ENCODE assay signal across 20 cellular contexts in genomic region chr5:137481596-137481995, GRCh38. TPM values are rescaled to one million over a fixed set of nuclear protein-coding genes. Genes with fewer than 3 reads are reported as not detected.
"Had no signal": no experiment of that assay in that cellular context is flagged by ENCODE, and none has a peak within 500 bp of the region (broad histone marks: within the 10 kb centered on the region; RNA-seq: fewer than 3 reads in every experiment).

No MANE protein-coding gene starts in this region.

- H3K27me3 ChIP-seq: gastrocnemius medialis, heart right ventricle, ovary, sigmoid colon, spleen, stomach, testis, upper lobe of right lung had no signal

- H3K4me1 ChIP-seq: spleen, stomach, testis, upper lobe of right lung had no signal

- DNase-seq: activated B cell treated with CpG ODN at 0.5 μM for 24 hours; activated CD4-positive, alpha-beta T cell treated with anti-CD3 and anti-CD28 coated beads for 48 hours; activated CD8-positive, alpha-beta T cell treated with anti-CD3 and anti-CD28 coated beads for 36 hours; activated gamma-delta T cell treated with Interleukin-2 at 50 U/mL for 16 hours; activated naive CD8-positive, alpha-beta T cell treated with anti-CD3 and anti-CD28 coated beads for 36 hours; activated T-cell treated with anti-CD3 and anti-CD28 coated beads, Interleukin-2, amount 50 U/mL, for 72 hours; amygdala; cortex of kidney; effector CD8-positive, alpha-beta T cell; erythroblast; gastrocnemius medialis; heart right ventricle; mucosa of descending colon; naive thymus-derived CD4-positive, alpha-beta T cell; ovary; sigmoid colon; spleen; stomach; testis; upper lobe of right lung had no signal

- H3K36me3 ChIP-seq: gastrocnemius medialis, heart right ventricle, ovary, sigmoid colon, spleen, stomach, upper lobe of right lung had no signal

- H3K27ac ChIP-seq: heart right ventricle, ovary, sigmoid colon, spleen, stomach, testis, upper lobe of right lung had no signal

- H3K9me3 ChIP-seq: gastrocnemius medialis, heart right ventricle, mucosa of descending colon, ovary, sigmoid colon, spleen, stomach, testis, upper lobe of right lung had no signal

- H3K4me3 ChIP-seq: gastrocnemius medialis, heart right ventricle, mucosa of descending colon, ovary, sigmoid colon, spleen, stomach, testis, upper lobe of right lung had no signal

RNA-seq across cellular contexts. Expression of gene SPOCK1, which starts 17.5 kb away (rescaled TPM):
- total RNA-seq: activated B cell treated with CpG ODN at 0.5 μM for 24 hours; activated CD8-positive, alpha-beta T cell treated with anti-CD3 and anti-CD28 coated beads for 36 hours; activated T-cell treated with anti-CD3 and anti-CD28 coated beads, Interleukin-2, amount 50 U/mL, for 72 hours had no signal
- polyA plus RNA-seq: naive thymus-derived CD4-positive, alpha-beta T cell had no signal
